ENCODE assay signal across 1 cellular context in the genomic region with DNA sequence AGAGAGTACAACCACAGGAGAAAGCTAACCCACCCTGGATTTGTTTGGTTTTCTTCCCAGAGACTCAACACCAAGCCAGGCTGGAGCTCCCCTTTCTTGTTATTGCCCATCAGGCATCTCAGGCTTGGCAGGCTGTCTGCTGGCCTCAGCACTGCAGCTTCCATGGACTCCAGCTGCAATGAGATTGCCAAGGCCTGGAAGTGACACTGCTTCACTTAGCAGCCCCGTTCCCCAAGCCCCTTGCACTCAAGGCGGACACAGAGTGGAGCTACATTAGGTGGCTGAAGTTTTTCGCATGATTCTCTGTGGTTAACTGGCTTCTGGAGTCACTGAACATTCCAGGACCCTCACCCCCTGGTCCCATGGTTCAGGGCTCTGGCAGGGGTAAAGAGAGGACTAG.
TF ChIP-seq lines count a peak whose summit lies in the region.

No MANE protein-coding gene starts in this region.

TF ChIP-seq in IMR-90, 13 proteins besides CTCF, POLR2A, EP300 and RAD21 (continued from another document):
- TF ChIP-seq ELK1 (IDR thresholded peaks at IDR 0.05; ENCODE audit: borderline replicate concordance, low read depth, low read length) = no peak
- no peak for TF ChIP-seq BHLHE40 (IDR thresholded peaks at IDR 0.05; ENCODE audit: low read depth, low read length)
- no peak for TF ChIP-seq MAZ (IDR thresholded peaks at IDR 0.05; ENCODE audit: borderline replicate concordance, low read depth, low read length)
- TF ChIP-seq USF2 (IDR thresholded peaks at IDR 0.05; ENCODE audit: low read depth, low read length) = no peak
- no peak for TF ChIP-seq MXI1 (IDR thresholded peaks at IDR 0.05; ENCODE audit: borderline replicate concordance, low read depth, low read length)
